Comparison of ENCODE assay signal across 9 cellular contexts in genomic region chr13:54029226-54029625, GRCh38.
A peak's percentile ranks its signal among the peaks of the same experiment; 100 is the strongest.
DNase-seq lines count a peak whose midpoint lies in the region; ATAC-seq and TF ChIP-seq lines count a peak whose summit lies in the region.
"Had no signal": no experiment of that assay in that cellular context is flagged by ENCODE, and none has a peak within 500 bp of the region (broad histone marks: within the 10 kb centered on the region; RNA-seq: fewer than 3 reads in every experiment).

No MANE protein-coding gene starts in this region.

- no peak overlapping the region for H3K4me3 Mint-ChIP-seq in T-helper 2 cell treated with Interferon-gamma antibody and Interleukin-4, amounts not matched to agents 5 μg/mL and 100 μg/mL, for 36 hours
- H3K4me3 Mint-ChIP-seq: central memory CD8-positive, alpha-beta T cell had no signal

- DNase-seq in MV-4-11 (lab: John Stamatoyannopoulos, UW) = peak; percentile 99
- DNase-seq in foreskin melanocyte = peak; percentile 94
- DNase-seq in T-helper 2 cell treated with Interferon-gamma antibody and Interleukin-4, amounts not matched to agents 5 μg/mL and 100 μg/mL, for 36 hours (ENCODE audit: low spot score) = no peak
- DNase-seq in WERI-Rb-1 = no peak
- no peak for DNase-seq in AG08396 (ENCODE audit: low spot score)
- DNase-seq in NCI-H748 (lab: John Stamatoyannopoulos, UW; ENCODE audit: unreplicated experiment) = no peak

- no peak overlapping the region for H3K4me3 ChIP-seq in WERI-Rb-1 (ENCODE audit: low read depth, low read length)

- no peaks in the 10 kb centered on the region for H3K27me3 ChIP-seq in WERI-Rb-1 (ENCODE audit: insufficient read depth, low read depth, severe bottlenecking)

- ATAC-seq in GM18519 (IDR thresholded peaks at IDR 0.05; ENCODE audit: low FRiP score, unreplicated experiment) = peak; percentile 100
- ATAC-seq in HG02678 (IDR thresholded peaks at IDR 0.05; ENCODE audit: unreplicated experiment) = peak; percentile 98

- peaks cover 51% of the 10 kb centered on the region for H3K9me3 Mint-ChIP-seq in T-helper 2 cell treated with Interferon-gamma antibody and Interleukin-4, amounts not matched to agents 5 μg/mL and 100 μg/mL, for 36 hours

- H3K4me1 Mint-ChIP-seq in T-helper 2 cell treated with Interferon-gamma antibody and Interleukin-4, amounts not matched to agents 5 μg/mL and 100 μg/mL, for 36 hours (ENCODE audit: low read depth) = no peaks in the 10 kb centered on the region
- H3K4me1 Mint-ChIP-seq: central memory CD8-positive, alpha-beta T cell had no signal

- no peak overlapping the region for H3K27ac ChIP-seq in WERI-Rb-1

- no peaks in the 10 kb centered on the region for H3K36me3 Mint-ChIP-seq in T-helper 2 cell treated with Interferon-gamma antibody and Interleukin-4, amounts not matched to agents 5 μg/mL and 100 μg/mL, for 36 hours (ENCODE audit: low read depth)

- no peaks in the 10 kb centered on the region for H3K27me3 Mint-ChIP-seq in T-helper 2 cell treated with Interferon-gamma antibody and Interleukin-4, amounts not matched to agents 5 μg/mL and 100 μg/mL, for 36 hours (ENCODE audit: low read depth)
- H3K27me3 Mint-ChIP-seq: central memory CD8-positive, alpha-beta T cell had no signal

- TF ChIP-seq CTCF in WERI-Rb-1 (IDR thresholded peaks at IDR 0.05; ENCODE audit: low read depth, low read length) = no peak

- no peaks in the 10 kb centered on the region for H3K36me3 ChIP-seq in WERI-Rb-1

- no peaks in the 10 kb centered on the region for H3K9me3 ChIP-seq in WERI-Rb-1 (ENCODE audit: severe bottlenecking)

- H3K27ac Mint-ChIP-seq in T-helper 2 cell treated with Interferon-gamma antibody and Interleukin-4, amounts not matched to agents 5 μg/mL and 100 μg/mL, for 36 hours = no peak overlapping the region

Comparison
In these comparisons a context has a peak if more than half of its experiments do, and no peak if none do; other contexts are left out.
1. DNase-seq: peak in MV-4-11 (single experiment) and foreskin melanocyte (single experiment); none in T-helper 2 cell treated with Interferon-gamma antibody and Interleukin-4, amounts not matched to agents 5 μg/mL and 100 μg/mL, for 36 hours (single experiment), WERI-Rb-1 (single experiment), AG08396 (single experiment) and NCI-H748 (single experiment).